In the genomic region with DNA sequence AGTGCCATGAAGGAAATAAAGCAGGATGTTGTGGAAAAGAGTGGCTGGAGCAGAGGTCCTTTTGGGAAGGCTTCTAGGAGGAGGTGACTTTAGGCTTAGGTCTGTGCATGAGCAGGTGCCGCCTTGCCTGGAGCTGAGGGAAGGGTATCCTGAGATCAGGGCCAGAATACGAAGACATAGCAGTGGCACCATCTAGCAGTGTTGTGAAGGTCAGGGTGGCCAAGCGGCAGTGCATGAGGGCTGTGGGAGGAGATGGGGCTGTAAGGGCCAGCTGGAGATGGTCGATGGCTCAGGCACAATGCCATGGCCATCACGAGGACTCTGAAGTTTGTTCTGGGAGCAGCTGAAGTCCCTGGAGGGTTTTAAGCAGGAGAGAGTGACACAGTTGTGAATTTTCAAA, we compare ENCODE assay signal across 17 cellular contexts.
A peak's percentile ranks its signal among the peaks of the same experiment; 100 is the strongest.
DNase-seq lines count a peak whose midpoint lies in the region; ATAC-seq and TF ChIP-seq lines count a peak whose summit lies in the region.
"Had no signal": no experiment of that assay in that cellular context is flagged by ENCODE, and none has a peak within 500 bp of the region (broad histone marks: within the 10 kb centered on the region; RNA-seq: fewer than 3 reads in every experiment).

No MANE protein-coding gene starts in this region.

- peaks cover 3% of the 10 kb centered on the region for H3K36me3 Mint-ChIP-seq in chondrocyte (ENCODE audit: low read depth)
- H3K36me3 Mint-ChIP-seq in glutamatergic neuron (ENCODE audit: unreplicated experiment) = no peaks in the 10 kb centered on the region
- H3K36me3 Mint-ChIP-seq: CD4-positive, alpha-beta memory T cell had no signal

- no peak overlapping the region for H3K4me3 ChIP-seq in spleen
- H3K4me3 ChIP-seq: GM23248, HAP-1 had no signal

- H3K27ac Mint-ChIP-seq in chondrocyte (ENCODE audit: unreplicated experiment) = no peak overlapping the region
- no peak overlapping the region for H3K27ac Mint-ChIP-seq in glutamatergic neuron (ENCODE audit: unreplicated experiment)
- H3K27ac Mint-ChIP-seq: CD4-positive, alpha-beta memory T cell; HFFc6 had no signal

- intact Hi-C loops in cardiac septum (cut with DNase I) = loop anchor here (10.0 kb wide), 1 partner anchor 221 kb away; a partner anchor contains a TSS
- intact Hi-C loops in left ventricle myocardium superior (cut with micrococcal nuclease) = no loop called here
- intact Hi-C loops in spleen (cut with DNase I; ENCODE audit: low total_unique reads) = no loop called here

- H3K4me3 Mint-ChIP-seq in chondrocyte (ENCODE audit: unreplicated experiment) (no peak overlapping the region), glutamatergic neuron (ENCODE audit: unreplicated experiment) (no peak overlapping the region)
- H3K4me3 Mint-ChIP-seq: CD4-positive, alpha-beta memory T cell; HFFc6 had no signal

- H3K36me3 ChIP-seq in spleen = no peaks in the 10 kb centered on the region
- H3K36me3 ChIP-seq: HAP-1 had no signal

- H3K4me1 ChIP-seq in spleen = no peaks in the 10 kb centered on the region
- H3K4me1 ChIP-seq: HAP-1 had no signal

- DNase-seq in cardiac septum (ENCODE audit: low spot score) = peak; percentile 71
- DNase-seq in left ventricle myocardium superior = no peak
- peak; percentile 36 for DNase-seq in chondrocyte (ENCODE audit: low spot score)
- peak; percentile 43 for DNase-seq in mesenteric fat pad (ENCODE audit: low spot score)
- DNase-seq in spleen = peak; percentile 45
- no peak for DNase-seq in T1000 (lab: John Stamatoyannopoulos, UW)
- no peak for DNase-seq in glutamatergic neuron
- DNase-seq: C1 segment of cervical spinal cord; Calu3; CD4-positive, alpha-beta memory T cell; COR-L47; DMS153; DND-41; GM23248; HFFc6 had no signal

- H3K27me3 Mint-ChIP-seq in chondrocyte (ENCODE audit: low read depth) (peaks cover 12% of the 10 kb centered on the region), glutamatergic neuron (ENCODE audit: unreplicated experiment) (peaks cover 9% of the 10 kb centered on the region)

- no peak for ATAC-seq in left ventricle myocardium superior
- ATAC-seq in HG03354 (IDR thresholded peaks at IDR 0.05; ENCODE audit: poor library complexity, severe bottlenecking, unreplicated experiment) = no peak

- no peak for TF ChIP-seq POLR2A in spleen (IDR thresholded peaks at IDR 0.05)

- peaks cover 0 to 32% (median 0%) of the 10 kb centered on the region in 7 donors for H3K27me3 ChIP-seq in spleen (replicated peaks in 1 of 7)

- H3K9me3 ChIP-seq in spleen = peaks cover 0 to 7% (median 0%) of the 10 kb centered on the region in 8 donors
- H3K9me3 ChIP-seq: HAP-1 had no signal

- H3K4me1 Mint-ChIP-seq in chondrocyte (ENCODE audit: low read depth) = no peaks in the 10 kb centered on the region
- peaks cover 28% of the 10 kb centered on the region for H3K4me1 Mint-ChIP-seq in glutamatergic neuron (ENCODE audit: low read depth, unreplicated experiment)
- H3K4me1 Mint-ChIP-seq: CD4-positive, alpha-beta memory T cell had no signal

- H3K27ac ChIP-seq in spleen = no peak overlapping the region
- H3K27ac ChIP-seq: GM23248 had no signal

- H3K9me3 Mint-ChIP-seq in chondrocyte (ENCODE audit: low read depth) (peaks cover 8% of the 10 kb centered on the region), glutamatergic neuron (ENCODE audit: unreplicated experiment) (peaks cover 3% of the 10 kb centered on the region)

- TF ChIP-seq CTCF in chondrocyte (IDR thresholded peaks at IDR 0.05) = no peak
- TF ChIP-seq CTCF in spleen (IDR thresholded peaks at IDR 0.05 in 8 of 11, conservative IDR thresholded peaks at IDR 0.05 in 3 of 11) = no peak
- TF ChIP-seq CTCF in glutamatergic neuron (IDR thresholded peaks at IDR 0.05; ENCODE audit: partially characterized antibody, unreplicated experiment) = no peak

- 65 to 71% (median 71%) methylated on average over 5 of the region's 5 CpGs for WGBS in spleen, 5 donors

Comparison
In these comparisons a context has a peak if more than half of its experiments do, and no peak if none do; other contexts are left out.
1. DNase-seq: peak in cardiac septum (single experiment), chondrocyte (single experiment), mesenteric fat pad (single experiment) and spleen (single experiment); none in left ventricle myocardium superior (single experiment), T1000 (single experiment) and glutamatergic neuron (single experiment).